12 cellular contexts compared by ENCODE assay signal in genomic region chr9:127912882-127913281, GRCh38. TPM values are rescaled to one million over a fixed set of nuclear protein-coding genes. Genes with fewer than 3 reads are reported as not detected.
DNase-seq lines count a peak whose midpoint lies in the region; ATAC-seq and TF ChIP-seq lines count a peak whose summit lies in the region.
"Had no signal": no experiment of that assay in that cellular context is flagged by ENCODE, and none has a peak within 500 bp of the region (broad histone marks: within the 10 kb centered on the region; RNA-seq: fewer than 3 reads in every experiment).

No MANE protein-coding gene starts in this region.

- H3K4me1 Mint-ChIP-seq in activated CD4-positive, alpha-beta memory T cell treated with anti-CD3 and anti-CD28 coated beads for 36 hours (ENCODE audit: low read depth), result peaks cover 39% of the 10 kb centered on the region
- H3K4me1 Mint-ChIP-seq in naive thymus-derived CD8-positive, alpha-beta T cell, result peaks cover 21 to 54% (median 46%) of the 10 kb centered on the region in 4 donors

- no peaks in the 10 kb centered on the region for H3K9me3 Mint-ChIP-seq in activated CD4-positive, alpha-beta memory T cell treated with anti-CD3 and anti-CD28 coated beads for 36 hours
- no peaks in the 10 kb centered on the region for H3K9me3 Mint-ChIP-seq in naive thymus-derived CD8-positive, alpha-beta T cell
- H3K9me3 Mint-ChIP-seq: nephron had no signal

- peak overlapping the region; percentile 97 for H3K27ac ChIP-seq in KMS-11
- no peak overlapping the region for H3K27ac ChIP-seq in WERI-Rb-1
- peak overlapping the region in 1 of 59 donors; percentile 11 for H3K27ac ChIP-seq in dorsolateral prefrontal cortex

- no peak for ATAC-seq in naive thymus-derived CD8-positive, alpha-beta T cell

- H3K36me3 Mint-ChIP-seq in activated CD4-positive, alpha-beta memory T cell treated with anti-CD3 and anti-CD28 coated beads for 36 hours, result peaks cover 21% of the 10 kb centered on the region
- peaks cover 6 to 48% (median 7%) of the 10 kb centered on the region in 3 donors for H3K36me3 Mint-ChIP-seq in naive thymus-derived CD8-positive, alpha-beta T cell

- H3K27me3 ChIP-seq in KMS-11 (ENCODE audit: insufficient read depth, low read depth) (no peaks in the 10 kb centered on the region), WERI-Rb-1 (ENCODE audit: insufficient read depth, low read depth, severe bottlenecking) (no peaks in the 10 kb centered on the region), dorsolateral prefrontal cortex (no peaks in the 10 kb centered on the region)

- H3K9me3 ChIP-seq in WERI-Rb-1 (ENCODE audit: severe bottlenecking), result no peaks in the 10 kb centered on the region

- peak overlapping the region; percentile 60 for H3K27ac Mint-ChIP-seq in activated CD4-positive, alpha-beta memory T cell treated with anti-CD3 and anti-CD28 coated beads for 36 hours
- H3K27ac Mint-ChIP-seq in naive thymus-derived CD8-positive, alpha-beta T cell, result peak overlapping the region in 6 of 10 donors; percentile 13 to 80 (median 64)
- H3K27ac Mint-ChIP-seq: nephron had no signal

- no peak overlapping the region for H3K4me3 Mint-ChIP-seq in activated CD4-positive, alpha-beta memory T cell treated with anti-CD3 and anti-CD28 coated beads for 36 hours
- H3K4me3 Mint-ChIP-seq in naive thymus-derived CD8-positive, alpha-beta T cell, result no peak overlapping the region
- H3K4me3 Mint-ChIP-seq: nephron had no signal

- CTCF ChIA-PET in activated CD4-positive, alpha-beta memory T cell treated with anti-CD3 and anti-CD28 coated beads for 36 hours (lab: Charles Lee), result interaction anchor here (0.7 to 1.3 kb wide), 3 partner anchors 9 to 43 kb away, joined by 3 to 5 read pairs (median 3); no protein-coding TSS in a partner anchor

- POLR2A ChIA-PET in activated CD4-positive, alpha-beta memory T cell treated with anti-CD3 and anti-CD28 coated beads for 36 hours (lab: Charles Lee), result interaction anchor here (1.0 kb wide), 1 partner anchor 9 kb away, joined by 5 read pairs; no protein-coding TSS in a partner anchor
- POLR2A ChIA-PET in naive thymus-derived CD8-positive, alpha-beta T cell (lab: Charles Lee), result interaction anchor here (1.2 to 12.6 kb wide), 2 partner anchors 10 to 135 kb away, joined by 6 to 328 read pairs; partner anchors contain the start of genes SH2D3C and ST6GALNAC6

- DNase-seq in COLO668 (lab: John Stamatoyannopoulos, UW; ENCODE audit: unreplicated experiment) (peak; percentile 24), WERI-Rb-1 (no peak), dorsolateral prefrontal cortex (no peak)
- DNase-seq in activated CD4-positive, alpha-beta memory T cell treated with anti-CD3 and anti-CD28 coated beads for 36 hours, result no peak
- no peak for DNase-seq in naive thymus-derived CD8-positive, alpha-beta T cell
- no peak for DNase-seq in effector CD4-positive, alpha-beta T cell
- DNase-seq: activated T-cell treated with anti-CD3 and anti-CD28 coated beads for 4 hours, DMS 273 treated with DMSO at 0.1 percent for 48 hours, kidney glomerular epithelial cell, NCI-H345 had no signal

- intact Hi-C loops in activated CD4-positive, alpha-beta memory T cell treated with anti-CD3 and anti-CD28 coated beads for 36 hours (cut with micrococcal nuclease), result loop anchor here (5.0 kb wide), 1 partner anchor 46 kb away; no protein-coding TSS in a partner anchor
- intact Hi-C loops in dorsolateral prefrontal cortex (cut with DNase I), result loop anchor here in 1 of 2 donors (10.0 kb wide), 1 partner anchor 298 kb away; the partner anchor contains the start of gene STXBP1

- H3K4me1 ChIP-seq in KMS-11 (ENCODE audit: low read depth, poor library complexity, severe bottlenecking), result peaks cover 66% of the 10 kb centered on the region

- peak overlapping the region; percentile 4; the same call in 1 of the 2 replicates for H3K9ac ChIP-seq in KMS-11

- peaks cover 65% of the 10 kb centered on the region for H3K79me2 ChIP-seq in KMS-11 (ENCODE audit: insufficient read depth, low read depth)

- peak overlapping the region; percentile 64 for H3K4me2 ChIP-seq in KMS-11

- no peak overlapping the region for H2AFZ ChIP-seq in KMS-11 (ENCODE audit: low read depth)

- H3K4me3 ChIP-seq in KMS-11 (IDR thresholded peaks at IDR 0.05; ENCODE audit: insufficient read depth, low read depth, low read length) (no peak overlapping the region), WERI-Rb-1 (ENCODE audit: low read depth, low read length) (no peak overlapping the region), dorsolateral prefrontal cortex (no peak overlapping the region)

- TF ChIP-seq CTCF in KMS-11 (conservative IDR thresholded peaks at IDR 0.05; ENCODE audit: low read depth, low read length) (no peak), WERI-Rb-1 (IDR thresholded peaks at IDR 0.05; ENCODE audit: low read depth, low read length) (no peak), dorsolateral prefrontal cortex (IDR thresholded peaks at IDR 0.05 in 54 of 56, conservative IDR thresholded peaks at IDR 0.05 in 2 of 56; ENCODE audit: low read depth in 1 of 56, partially characterized antibody in 56 of 56) (no peak)

- H3K36me3 ChIP-seq in KMS-11 (ENCODE audit: insufficient read depth) (peaks cover 14% of the 10 kb centered on the region; the same call in 1 of the 2 replicates), WERI-Rb-1 (peaks cover 28% of the 10 kb centered on the region)

- H3K27me3 Mint-ChIP-seq in activated CD4-positive, alpha-beta memory T cell treated with anti-CD3 and anti-CD28 coated beads for 36 hours, result no peaks in the 10 kb centered on the region
- H3K27me3 Mint-ChIP-seq in naive thymus-derived CD8-positive, alpha-beta T cell, result no peaks in the 10 kb centered on the region

- H4K20me1 ChIP-seq in KMS-11 (ENCODE audit: insufficient read depth), result no peaks in the 10 kb centered on the region

RNA-seq across cellular contexts. Expression of gene ST6GALNAC4, which starts 4.0 kb away (rescaled TPM):
- total RNA-seq in activated CD4-positive, alpha-beta memory T cell treated with anti-CD3 and anti-CD28 coated beads for 36 hours, result 10 to 100 TPM; 21.2 to 23.5 TPM
- total RNA-seq in naive thymus-derived CD8-positive, alpha-beta T cell, result 10 to 100 TPM; 47.0 to 47.5 TPM
- polyA plus RNA-seq in naive thymus-derived CD8-positive, alpha-beta T cell, result 10 to 100 TPM; 19.8 to 34.4 (median 22.1) TPM
- total RNA-seq in dorsolateral prefrontal cortex, result 10 to 100 TPM; 13.2 to 58.0 (median 23.6) TPM

RNA-seq across cellular contexts. Expression of gene ST6GALNAC6, which starts 13.5 kb away (rescaled TPM):
- 10 to 100 TPM; 50.1 to 53.8 TPM for total RNA-seq in activated CD4-positive, alpha-beta memory T cell treated with anti-CD3 and anti-CD28 coated beads for 36 hours
- 100 to 1,000 TPM; 102 to 110 TPM for total RNA-seq in naive thymus-derived CD8-positive, alpha-beta T cell
- 10 to 100 TPM; 29.8 to 42.8 (median 30.3) TPM for polyA plus RNA-seq in naive thymus-derived CD8-positive, alpha-beta T cell
- 100 to 1,000 TPM in 113 of 120 experiments, 10 to 100 TPM in 7; 52.7 to 225 (median 137) TPM for total RNA-seq in dorsolateral prefrontal cortex

RNA-seq across cellular contexts. Expression of gene PIP5KL1, which starts 17.7 kb away (rescaled TPM):
- total RNA-seq in activated CD4-positive, alpha-beta memory T cell treated with anti-CD3 and anti-CD28 coated beads for 36 hours, result 1 to 10 TPM in 1 of 2 experiments, under 1 TPM in 1; 0.94 to 2.9 TPM
- 1 to 10 TPM; 1.8 to 2.0 TPM for total RNA-seq in naive thymus-derived CD8-positive, alpha-beta T cell
- polyA plus RNA-seq in naive thymus-derived CD8-positive, alpha-beta T cell, result under 1 TPM in 2 of 3 donors, not detected in 1; 0.28 to 0.46 TPM
- 10 to 100 TPM in 5 of 120 experiments, 1 to 10 TPM in 115; 1.2 to 13.2 (median 5.0) TPM for total RNA-seq in dorsolateral prefrontal cortex

RNA-seq across cellular contexts. Expression of gene DPM2, which starts 24.8 kb away (rescaled TPM):
- total RNA-seq in activated CD4-positive, alpha-beta memory T cell treated with anti-CD3 and anti-CD28 coated beads for 36 hours, result 10 to 100 TPM; 41.5 to 42.0 TPM
- total RNA-seq in naive thymus-derived CD8-positive, alpha-beta T cell, result 10 to 100 TPM; 71.1 to 74.6 TPM
- polyA plus RNA-seq in naive thymus-derived CD8-positive, alpha-beta T cell, result 10 to 100 TPM; 28.5 to 34.7 (median 34.2) TPM
- 10 to 100 TPM; 23.7 to 41.9 (median 31.9) TPM for total RNA-seq in dorsolateral prefrontal cortex

RNA-seq across cellular contexts. Expression of gene AK1, which starts 35.4 kb away (rescaled TPM):
- 10 to 100 TPM; 27.7 to 28.5 TPM for total RNA-seq in activated CD4-positive, alpha-beta memory T cell treated with anti-CD3 and anti-CD28 coated beads for 36 hours
- total RNA-seq in naive thymus-derived CD8-positive, alpha-beta T cell, result 10 to 100 TPM; 52.2 to 57.1 TPM
- polyA plus RNA-seq in naive thymus-derived CD8-positive, alpha-beta T cell, result under 1 TPM in 2 of 3 donors, not detected in 1; 0.07 to 0.22 TPM
- total RNA-seq in dorsolateral prefrontal cortex, result 100 to 1,000 TPM in 108 of 120 experiments, 10 to 100 TPM in 12; 58.9 to 165 (median 129) TPM
